17 cellular contexts compared by ENCODE assay signal in genomic region chr3:124890573-124891190, GRCh38. TPM values are rescaled to one million over a fixed set of nuclear protein-coding genes. Genes with fewer than 3 reads are reported as not detected.
A peak's percentile ranks its signal among the peaks of the same experiment; 100 is the strongest.
DNase-seq lines count a peak whose midpoint lies in the region; ATAC-seq, FAIRE-seq and TF ChIP-seq lines count a peak whose summit lies in the region.
"Had no signal": no experiment of that assay in that cellular context is flagged by ENCODE, and none has a peak within 500 bp of the region (broad histone marks: within the 10 kb centered on the region; RNA-seq: fewer than 3 reads in every experiment).

No MANE protein-coding gene starts in this region.

- no peaks in the 10 kb centered on the region for H3K27me3 ChIP-seq in bronchial epithelial cell (ENCODE audit: control insufficient read depth, insufficient read depth, low read length)
- H3K27me3 ChIP-seq: Peyer's patch had no signal

- peak overlapping the region; percentile 24 for H3K4me3 Mint-ChIP-seq in neural crest cell

- TF ChIP-seq CTCF in RWPE1 (conservative IDR thresholded peaks at IDR 0.05; ENCODE audit: low read depth) (no peak), bronchial epithelial cell (IDR thresholded peaks at IDR 0.05; ENCODE audit: insufficient read depth, low read length, severe bottlenecking) (no peak), neural crest cell (conservative IDR thresholded peaks at IDR 0.05) (no peak)

- H3K27ac ChIP-seq in RWPE1, result peak overlapping the region; percentile 47
- H3K27ac ChIP-seq: KMS-11, Peyer's patch had no signal

- DNase-seq in RWPE1 (ENCODE audit: low spot score) (no peak), bronchial epithelial cell (ENCODE audit: low read depth) (peak; percentile 51), neural crest cell (ENCODE audit: low read depth, low spot score) (no peak), Right ventricle myocardium inferior (ENCODE audit: missing footprints) (no peak), H4 (ENCODE audit: low spot score) (no peak)
- DNase-seq in activated naive CD4-positive, alpha-beta T cell treated with anti-CD3 and anti-CD28 coated beads, Interleukin-2, amount 50 U/mL, for 72 hours (ENCODE audit: low spot score in 2 of 2), result no peak
- DNase-seq: DMS53, NCI-H1092, NCI-H146, NCI-H2081 treated with DMSO at 0.1 percent for 48 hours, NCI-H2227 treated with DMSO at 0.1 percent for 48 hours, NCI-H524, Peyer's patch, SHP77 had no signal

- FAIRE-seq in bronchial epithelial cell (lab: Jason Lieb, UNC), result no peak

- no peaks in the 10 kb centered on the region for H3K36me3 ChIP-seq in bronchial epithelial cell (ENCODE audit: control insufficient read depth, insufficient read depth, low read length)
- H3K36me3 ChIP-seq: Peyer's patch had no signal

- H3K4me1 Mint-ChIP-seq in neural crest cell, result peaks cover 13% of the 10 kb centered on the region

- no peak overlapping the region for H3K27ac Mint-ChIP-seq in neural crest cell (ENCODE audit: unreplicated experiment)
- H3K27ac Mint-ChIP-seq in activated naive CD4-positive, alpha-beta T cell treated with anti-CD3 and anti-CD28 coated beads, Interleukin-2, amount 50 U/mL, for 72 hours, result no peak overlapping the region

- H3K4me3 ChIP-seq in bronchial epithelial cell (ENCODE audit: low read depth, low read length), result no peak overlapping the region
- H3K4me3 ChIP-seq: Peyer's patch had no signal

- H3K36me3 Mint-ChIP-seq in neural crest cell (ENCODE audit: low read depth), result no peaks in the 10 kb centered on the region
- H3K36me3 Mint-ChIP-seq in activated naive CD4-positive, alpha-beta T cell treated with anti-CD3 and anti-CD28 coated beads, Interleukin-2, amount 50 U/mL, for 72 hours, result no peaks in the 10 kb centered on the region

- no peak for ATAC-seq in activated naive CD4-positive, alpha-beta T cell treated with anti-CD3 and anti-CD28 coated beads, Interleukin-2, amount 50 U/mL, for 72 hours
- no peak for ATAC-seq in HG03457 (IDR thresholded peaks at IDR 0.05; ENCODE audit: unreplicated experiment)
- no peak for ATAC-seq in Right ventricle myocardium inferior
- ATAC-seq: SK-N-SH treated with all-trans-retinoic acid at 6 μM for 48 hours had no signal

- intact Hi-C loops in Right ventricle myocardium inferior (cut with DNase I), result no loop called here

- peaks cover 13% of the 10 kb centered on the region for H3K27me3 Mint-ChIP-seq in neural crest cell (ENCODE audit: low read depth)

- CTCF ChIA-PET in RWPE1 (lab: Yijun Ruan, JAX), result interaction anchor here (0.6 to 2.3 kb wide), 4 partner anchors 10 to 864 kb away, joined by 3 to 9 read pairs (median 6); no protein-coding TSS in a partner anchor

- POLR2A ChIA-PET in RWPE1 (lab: Yijun Ruan, JAX; ENCODE audit: low non-redundant PET), result no interaction called here

- no peaks in the 10 kb centered on the region for H3K9me3 Mint-ChIP-seq in neural crest cell
- no peaks in the 10 kb centered on the region for H3K9me3 Mint-ChIP-seq in activated naive CD4-positive, alpha-beta T cell treated with anti-CD3 and anti-CD28 coated beads, Interleukin-2, amount 50 U/mL, for 72 hours

RNA-seq across cellular contexts. Expression of gene ITGB5, which starts 3.5 kb away (rescaled TPM):
- 141 and 150 TPM in 2 replicates for total RNA-seq in bronchial epithelial cell
- total RNA-seq in neural crest cell, result 66.1 and 81.9 TPM in 2 replicates
- 1 to 10 TPM in 1 of 2 donors, under 1 TPM in 1; 0.37 to 1.5 TPM for total RNA-seq in activated naive CD4-positive, alpha-beta T cell treated with anti-CD3 and anti-CD28 coated beads, Interleukin-2, amount 50 U/mL, for 72 hours
- 109 TPM for total RNA-seq in Right ventricle myocardium inferior
- total RNA-seq in H4 (2014; rRNA removed; shearing (Covaris generic)), result 189 and 223 TPM in 2 replicates

RNA-seq across cellular contexts. Expression of gene MUC13, which starts 43.9 kb away (rescaled TPM):
- total RNA-seq in bronchial epithelial cell (not detected in 2 replicates), neural crest cell (not detected in 2 replicates), Right ventricle myocardium inferior (not detected)
- total RNA-seq in activated naive CD4-positive, alpha-beta T cell treated with anti-CD3 and anti-CD28 coated beads, Interleukin-2, amount 50 U/mL, for 72 hours, result not detected
- 0.12 and 0.14 TPM in 2 replicates for total RNA-seq in H4 (2014; rRNA removed; shearing (Covaris generic))

Comparison
In these comparisons a context has a peak if more than half of its experiments do, and no peak if none do; other contexts are left out.
1. RNA of gene ITGB5, which starts 3.5 kb away (total RNA-seq): 189 to 223 TPM in H4, 141 to 150 TPM in bronchial epithelial cell, 109 TPM in Right ventricle myocardium inferior (single experiment) and 66.1 to 81.9 TPM in neural crest cell; 0.37 to 1.5 TPM in activated naive CD4-positive, alpha-beta T cell treated with anti-CD3 and anti-CD28 coated beads, Interleukin-2, amount 50 U/mL, for 72 hours; every median in the first group is over 10 times any median in the second.